In the genomic region with DNA sequence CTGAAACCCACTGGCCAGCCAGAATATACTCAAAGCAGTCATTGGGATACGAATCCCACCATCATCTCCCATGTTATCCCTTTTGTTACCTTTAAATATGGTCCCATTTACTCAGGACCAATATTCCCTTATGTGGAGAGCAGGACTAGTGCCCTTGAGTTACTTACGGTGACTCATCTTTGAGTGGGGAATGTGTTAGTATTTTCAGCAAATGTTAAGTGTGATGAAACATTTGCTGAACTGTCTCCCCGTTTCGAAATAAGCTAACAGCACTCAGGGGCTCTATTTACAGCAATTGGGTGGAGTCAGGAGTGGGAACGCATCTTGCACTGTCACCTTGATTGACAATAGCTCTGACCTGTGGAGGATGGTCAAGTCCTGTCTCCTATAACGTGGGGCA, we compare ENCODE assay signal across 8 cellular contexts.
DNase-seq lines count a peak whose midpoint lies in the region; ATAC-seq and TF ChIP-seq lines count a peak whose summit lies in the region.

No MANE protein-coding gene starts in this region.

- no peaks in the 10 kb centered on the region for H3K36me3 ChIP-seq in HCT116 (ENCODE audit: control insufficient read depth in 1 of 2, insufficient read depth in 2 of 2, low read length in 2 of 2)

- H3K9me3 ChIP-seq in HCT116 (ENCODE audit: control insufficient read depth in 1 of 2, insufficient read depth in 1 of 2, low read depth in 1 of 2, low read length in 2 of 2), result no peaks in the 10 kb centered on the region

- H3K9ac ChIP-seq in HCT116 (ENCODE audit: low read length), result peak overlapping the region; percentile 24; the same call in 1 of the 2 replicates

- H3K27ac ChIP-seq in HCT116 (ENCODE audit: low read depth, low read length), result no peak overlapping the region

- H3K4me3 ChIP-seq in HCT116 (replicated peaks in 1 of 2; ENCODE audit: low read depth in 1 of 2, low read length in 2 of 2), result peak overlapping the region in 1 of 2 experiments; percentile 43; a peak in 2 of 4 replicates

- DNase-seq in A172 (ENCODE audit: low spot score), result peak; percentile 92
- no peak for DNase-seq in HCT116 (ENCODE audit: low read depth, low spot score)
- no peak for DNase-seq in activated T-helper 2 cell treated with anti-CD3 and anti-CD28 coated beads, Interferon-gamma antibody, Interleukin-2, Interleukin-4, amounts not matched to agents 10 μg/mL and 5 μg/mL and 100 μg/mL, durations not matched to agents 14 hours and 24 hours and 36 hours (ENCODE audit: low spot score)
- DNase-seq in left lobe of liver (ENCODE audit: low spot score), result peak; percentile 58
- no peak for DNase-seq in activated gamma-delta T cell treated with Interleukin-2 at 50 U/mL for 16 hours
- no peak for DNase-seq in effector CD4-positive, alpha-beta T cell
- no peak for DNase-seq in NCI-H1436 treated with DMSO at 0.1 percent for 48 hours (lab: John Stamatoyannopoulos, UW)

- H3K27me3 ChIP-seq in HCT116 (ENCODE audit: insufficient read depth, low read length), result no peaks in the 10 kb centered on the region

- peaks cover 57% of the 10 kb centered on the region for H3K4me1 Mint-ChIP-seq in activated T-helper 2 cell treated with anti-CD3 and anti-CD28 coated beads, Interferon-gamma antibody, Interleukin-2, Interleukin-4, amounts not matched to agents 10 μg/mL and 5 μg/mL and 100 μg/mL, durations not matched to agents 14 hours and 24 hours and 36 hours (ENCODE audit: low read depth)

- H2AFZ ChIP-seq in HCT116 (ENCODE audit: low read depth, low read length, poor library complexity, severe bottlenecking), result peak overlapping the region; percentile 99

- peaks cover 5 to 22% of the 10 kb centered on the region in 2 experiments; a peak in 3 of 4 replicates for H3K4me1 ChIP-seq in HCT116 (ENCODE audit: control insufficient read depth in 1 of 2, insufficient read depth in 2 of 2, low read length in 2 of 2)

- no peaks in the 10 kb centered on the region for H3K79me2 ChIP-seq in HCT116 (ENCODE audit: insufficient read depth, low read length)

- no peak for TF ChIP-seq POLR2A in HCT116 (IDR thresholded peaks at IDR 0.05; ENCODE audit: borderline replicate concordance, extremely low read depth, insufficient read depth, insufficient read length)

- RAD21 ChIA-PET in HCT116 (lab: Charles Lee; ENCODE audit: low non-redundant PET in 1 of 2, low total read pairs in 2 of 2, uncharacterized antibody in 2 of 2, unreplicated experiment in 2 of 2), result no interaction called here

- peak; percentile 52 for ATAC-seq in HCT116
- ATAC-seq in left lobe of liver, result peak; percentile 89
- no peak for ATAC-seq in GM19455 (IDR thresholded peaks at IDR 0.05; ENCODE audit: unreplicated experiment)

- intact Hi-C loops in HCT116 (cut with micrococcal nuclease), result loop anchor here (2.0 kb wide), 1 partner anchor 66 kb away; a partner anchor contains a TSS
- intact Hi-C loops in activated T-helper 2 cell treated with anti-CD3 and anti-CD28 coated beads, Interferon-gamma antibody, Interleukin-2, Interleukin-4, amounts not matched to agents 10 μg/mL and 5 μg/mL and 100 μg/mL, durations not matched to agents 14 hours and 24 hours and 36 hours (cut with micrococcal nuclease), result loop anchor here (1.0 to 5.0 kb wide), 2 partner anchors 19 to 256 kb away; no protein-coding TSS in a partner anchor

- no peak for TF ChIP-seq CTCF in HCT116 (IDR thresholded peaks at IDR 0.05 in 2 of 3, conservative IDR thresholded peaks at IDR 0.05 in 1 of 3; ENCODE audit: borderline replicate concordance in 1 of 3, insufficient read depth in 1 of 3, low read depth in 2 of 3, low read length in 2 of 3)

- H3K27ac Mint-ChIP-seq in activated T-helper 2 cell treated with anti-CD3 and anti-CD28 coated beads, Interferon-gamma antibody, Interleukin-2, Interleukin-4, amounts not matched to agents 10 μg/mL and 5 μg/mL and 100 μg/mL, durations not matched to agents 14 hours and 24 hours and 36 hours, result peak overlapping the region; percentile 89

- no peak overlapping the region for H3K4me3 Mint-ChIP-seq in activated T-helper 2 cell treated with anti-CD3 and anti-CD28 coated beads, Interferon-gamma antibody, Interleukin-2, Interleukin-4, amounts not matched to agents 10 μg/mL and 5 μg/mL and 100 μg/mL, durations not matched to agents 14 hours and 24 hours and 36 hours (ENCODE audit: low read depth)

- no peaks in the 10 kb centered on the region for H3K9me3 Mint-ChIP-seq in activated T-helper 2 cell treated with anti-CD3 and anti-CD28 coated beads, Interferon-gamma antibody, Interleukin-2, Interleukin-4, amounts not matched to agents 10 μg/mL and 5 μg/mL and 100 μg/mL, durations not matched to agents 14 hours and 24 hours and 36 hours

- H3K4me2 ChIP-seq in HCT116 (ENCODE audit: low read length), result peak overlapping the region; percentile 78

- H3K9me2 ChIP-seq in HCT116 (ENCODE audit: insufficient read depth), result no peaks in the 10 kb centered on the region

- no peak for TF ChIP-seq RAD21 in HCT116 (IDR thresholded peaks at IDR 0.05; ENCODE audit: low read depth)

- CTCF ChIA-PET in HCT116 (lab: Charles Lee), result interaction anchor here (1.6 kb wide), 1 partner anchor 19 kb away, joined by 3 read pairs; no protein-coding TSS in a partner anchor

- POLR2A ChIA-PET in HCT116 (lab: Charles Lee), result interaction anchor here (0.6 kb wide), 1 partner anchor 100 kb away, joined by 8 read pairs; no protein-coding TSS in a partner anchor

- no peaks in the 10 kb centered on the region for H3K27me3 Mint-ChIP-seq in activated T-helper 2 cell treated with anti-CD3 and anti-CD28 coated beads, Interferon-gamma antibody, Interleukin-2, Interleukin-4, amounts not matched to agents 10 μg/mL and 5 μg/mL and 100 μg/mL, durations not matched to agents 14 hours and 24 hours and 36 hours (ENCODE audit: low read depth)

- H4K20me1 ChIP-seq in HCT116 (ENCODE audit: insufficient read depth), result no peaks in the 10 kb centered on the region

- H3K36me3 Mint-ChIP-seq in activated T-helper 2 cell treated with anti-CD3 and anti-CD28 coated beads, Interferon-gamma antibody, Interleukin-2, Interleukin-4, amounts not matched to agents 10 μg/mL and 5 μg/mL and 100 μg/mL, durations not matched to agents 14 hours and 24 hours and 36 hours (ENCODE audit: low read depth), result peaks cover 10% of the 10 kb centered on the region

- BruUV-seq in HCT116 (replicated peaks; lab: Mats Ljungman, UMichigan), result no TSS peak

TF ChIP-seq in HCT116, 20 proteins besides CTCF, POLR2A, EP300 and RAD21:
- TF ChIP-seq SRF (IDR thresholded peaks at IDR 0.05; ENCODE audit: low read depth) (peak; percentile 42; the same call in 1 of the 2 replicates), ZFX (IDR thresholded peaks at IDR 0.05) (no peak), EGR1 (IDR thresholded peaks at IDR 0.05; ENCODE audit: low read depth) (no peak), ZNF274 (IDR thresholded peaks at IDR 0.05; ENCODE audit: low read depth, low read length) (no peak), YY1 (IDR thresholded peaks at IDR 0.05; ENCODE audit: extremely low read depth, insufficient replicate concordance, low read depth, low read length) (no peak), JUND (IDR thresholded peaks at IDR 0.05) (no peak), FOSL1 (IDR thresholded peaks at IDR 0.05; ENCODE audit: low read depth) (peak; percentile 35; the same call in 1 of the 2 replicates), CEBPB (IDR thresholded peaks at IDR 0.05; ENCODE audit: low read depth) (peak; percentile 91), EZH2phosphoT487 (IDR thresholded peaks at IDR 0.05; ENCODE audit: borderline replicate concordance) (no peak)

Comparison
In these comparisons a context has a peak if more than half of its experiments do, and no peak if none do; other contexts are left out.
1. DNase-seq: peak in A172 (single experiment) and left lobe of liver (single experiment); none in HCT116 (single experiment), activated T-helper 2 cell treated with anti-CD3 and anti-CD28 coated beads, Interferon-gamma antibody, Interleukin-2, Interleukin-4, amounts not matched to agents 10 μg/mL and 5 μg/mL and 100 μg/mL, durations not matched to agents 14 hours and 24 hours and 36 hours (single experiment), activated gamma-delta T cell treated with Interleukin-2 at 50 U/mL for 16 hours (single experiment), effector CD4-positive, alpha-beta T cell (single experiment) and NCI-H1436 treated with DMSO at 0.1 percent for 48 hours (single experiment).